ENCODE assay signal across 8 cellular contexts in the genomic region with DNA sequence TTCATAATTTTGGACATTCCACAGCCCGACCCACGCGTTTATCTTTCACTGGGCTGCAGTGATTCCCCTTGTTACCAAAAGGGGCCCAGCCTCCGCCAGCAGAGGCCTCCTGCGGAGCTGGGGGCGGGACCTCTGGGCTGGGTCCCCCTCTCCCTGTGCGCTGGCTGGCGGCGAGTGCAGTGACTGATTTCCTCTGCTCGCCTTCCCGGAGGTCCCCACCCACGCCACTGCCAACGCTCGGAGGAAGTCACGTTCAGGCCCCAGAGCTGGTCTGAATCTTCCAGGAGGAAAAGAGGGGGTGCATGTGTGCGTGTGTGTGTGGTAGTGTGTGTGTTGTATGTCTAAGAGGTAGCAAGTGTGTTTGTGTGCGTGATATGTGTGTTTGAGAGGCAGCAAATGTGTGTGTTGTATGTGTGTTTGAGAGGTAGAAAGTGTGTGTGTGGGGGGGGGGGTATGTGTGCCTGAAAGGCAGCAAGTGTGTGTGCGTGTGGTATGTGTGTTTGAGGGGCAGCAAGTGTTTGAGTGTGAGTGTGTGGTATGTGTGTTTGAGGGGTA. TPM values are rescaled to one million over a fixed set of nuclear protein-coding genes. Genes with fewer than 3 reads are reported as not detected.
A peak's percentile ranks its signal among the peaks of the same experiment; 100 is the strongest.
DNase-seq lines count a peak whose midpoint lies in the region; ATAC-seq and TF ChIP-seq lines count a peak whose summit lies in the region.

No MANE protein-coding gene starts in this region.

- H3K36me3 ChIP-seq in GM06990 (ENCODE audit: control insufficient read depth, insufficient read depth, low read length) = no peaks in the 10 kb centered on the region

- H3K4me3 ChIP-seq in GM06990 (replicated peaks; ENCODE audit: low read depth, low read length) = no peak overlapping the region

- ATAC-seq in activated CD4-positive, CD25-positive, alpha-beta regulatory T cell treated with anti-CD3 and anti-CD28 coated beads, Interleukin-2, amount 50 U/mL, for 24 hours = peak; percentile 61 to 64

- peaks cover 4% of the 10 kb centered on the region for H3K27me3 ChIP-seq in GM06990 (replicated peaks; ENCODE audit: control insufficient read depth, insufficient read depth, low read length)

- DNase-seq in GM06990 (ENCODE audit: extremely low read depth, insufficient read length) (peak; percentile 49), lung microvascular endothelial cell (ENCODE audit: low read depth in 2 of 2) (peak; percentile 73 to 75), NCI-H1092 (lab: John Stamatoyannopoulos, UW) (no peak), kidney tubule cell (ENCODE audit: low spot score) (no peak), NCI-H345 treated with DMSO at 0.1 percent for 48 hours (lab: John Stamatoyannopoulos, UW; ENCODE audit: unreplicated experiment) (no peak)
- DNase-seq in central memory CD4-positive, alpha-beta T cell = peak; percentile 74
- peak; percentile 79 for DNase-seq in stimulated activated CD8-positive, alpha-beta memory T cell treated with anti-CD3 and anti-CD28 coated beads, Interleukin-2, amount 100 ng/mL, for 48 hours (ENCODE audit: low read depth in 2 of 2)

- no peak for TF ChIP-seq CTCF in GM06990 (IDR thresholded peaks at IDR 0.05; ENCODE audit: insufficient read depth, low read length, poor library complexity, severe bottlenecking)

RNA-seq across cellular contexts. Expression of a gene that starts 35.0 kb away (rescaled TPM):
- total RNA-seq in lung microvascular endothelial cell = 124 and 125 TPM in 2 replicates

Comparison
In these comparisons a context has a peak if more than half of its experiments do, and no peak if none do; other contexts are left out.
1. DNase-seq: peak in GM06990 (single experiment), central memory CD4-positive, alpha-beta T cell (single experiment), lung microvascular endothelial cell (2 of 2) and stimulated activated CD8-positive, alpha-beta memory T cell treated with anti-CD3 and anti-CD28 coated beads, Interleukin-2, amount 100 ng/mL, for 48 hours (2 of 2); none in NCI-H1092 (single experiment), kidney tubule cell (single experiment) and NCI-H345 treated with DMSO at 0.1 percent for 48 hours (single experiment).